8 cellular contexts compared by ENCODE assay signal in genomic region chr12:30795410-30795659, GRCh38. TPM values are rescaled to one million over a fixed set of nuclear protein-coding genes. Genes with fewer than 3 reads are reported as not detected.
DNase-seq lines count a peak whose midpoint lies in the region; ATAC-seq and TF ChIP-seq lines count a peak whose summit lies in the region.

No MANE protein-coding gene starts in this region.

- POLR2A ChIA-PET in RWPE1 (lab: Yijun Ruan, JAX; ENCODE audit: low non-redundant PET): no interaction called here

- H3K36me3 Mint-ChIP-seq in Calu3 (ENCODE audit: insufficient read depth, unreplicated experiment): peaks cover 45% of the 10 kb centered on the region

- H3K27me3 ChIP-seq in ovary: no peaks in the 10 kb centered on the region

- peak overlapping the region; percentile 89 for H3K27ac Mint-ChIP-seq in Calu3 (ENCODE audit: unreplicated experiment)

- H3K9me3 Mint-ChIP-seq in Calu3 (ENCODE audit: low read depth, unreplicated experiment): no peaks in the 10 kb centered on the region

- H3K27ac ChIP-seq in RWPE1: peak overlapping the region; percentile 100
- H3K27ac ChIP-seq in ovary: no peak overlapping the region

- WGBS in ovary, 3 donors: 35 to 40% (median 37%) methylated on average over 14 of the region's 14 CpGs

- H3K4me1 Mint-ChIP-seq in Calu3 (ENCODE audit: low read depth, unreplicated experiment): peaks cover 51% of the 10 kb centered on the region

- H3K4me1 ChIP-seq in ovary (ENCODE audit: insufficient read depth): no peaks in the 10 kb centered on the region

- H3K4me3 Mint-ChIP-seq in Calu3 (ENCODE audit: low read depth, unreplicated experiment): peak overlapping the region; percentile 89

- TF ChIP-seq POLR2A in ovary (IDR thresholded peaks at IDR 0.05): no peak

- H3K27me3 Mint-ChIP-seq in Calu3 (ENCODE audit: unreplicated experiment): no peaks in the 10 kb centered on the region

- CTCF ChIA-PET in Calu3 (lab: Charles Lee) (interaction anchor here (1.0 to 3.2 kb wide), 4 partner anchors 40 to 99 kb away, joined by 3 to 36 read pairs (median 10); partner anchors contain the start of genes CAPRIN2 and IPO8), RWPE1 (lab: Yijun Ruan, JAX) (interaction anchor here (2.3 kb wide), 1 partner anchor 40 kb away, joined by 10 read pairs; the partner anchor contains the start of gene CAPRIN2)

- H3K9me3 ChIP-seq in ovary: no peaks in the 10 kb centered on the region

- DNase-seq in Calu3 (no peak), RWPE1 (ENCODE audit: low spot score) (no peak), epithelial cell of proximal tubule (ENCODE audit: low read depth) (no peak), ovary (no peak), NCI-H187 (lab: John Stamatoyannopoulos, UW) (no peak), NCI-H345 treated with DMSO at 0.1 percent for 48 hours (lab: John Stamatoyannopoulos, UW; ENCODE audit: unreplicated experiment) (no peak)

- no TSS peak for BruUV-seq in Calu3 (replicated peaks; lab: Mats Ljungman, UMichigan)

- H3K4me3 ChIP-seq in epithelial cell of proximal tubule (ENCODE audit: low read depth, low read length) (peak overlapping the region; percentile 76), ovary (peak overlapping the region; percentile 46)

- intact Hi-C loops in Calu3 (cut with micrococcal nuclease; ENCODE audit: unreplicated experiment): loop anchor here (1.0 to 2.0 kb wide), 2 partner anchors 40 to 101 kb away; partner anchors contain the start of gene IPO8
- intact Hi-C loops in ovary (cut with DNase I): no loop called here

- H3K36me3 ChIP-seq in ovary: no peaks in the 10 kb centered on the region

- TF ChIP-seq CTCF in Calu3 (IDR thresholded peaks at IDR 0.05; ENCODE audit: unreplicated experiment) (no peak), RWPE1 (conservative IDR thresholded peaks at IDR 0.05; ENCODE audit: low read depth) (no peak), epithelial cell of proximal tubule (conservative IDR thresholded peaks at IDR 0.05; ENCODE audit: low read depth, low read length) (no peak), ovary (IDR thresholded peaks at IDR 0.05) (no peak)

- ATAC-seq in HG03175 (IDR thresholded peaks at IDR 0.05; ENCODE audit: unreplicated experiment) (no peak), GM18498 (IDR thresholded peaks at IDR 0.05; ENCODE audit: unreplicated experiment) (no peak)

- TF ChIP-seq EP300 in ovary (IDR thresholded peaks at IDR 0.05): no peak

RNA-seq across cellular contexts. Expression of gene CAPRIN2, which starts 40.6 kb away (rescaled TPM):
- total RNA-seq in Calu3 (2022) (48.5 and 52.2 TPM in 2 replicates), epithelial cell of proximal tubule (19.8 and 22.7 TPM in 2 replicates), ovary (10 to 100 TPM; 17.2 to 31.7 (median 25.9) TPM)
- 10 to 100 TPM; 16.8 to 20.1 TPM for polyA plus RNA-seq in ovary
